8 cellular contexts compared by ENCODE assay signal in the genomic region with DNA sequence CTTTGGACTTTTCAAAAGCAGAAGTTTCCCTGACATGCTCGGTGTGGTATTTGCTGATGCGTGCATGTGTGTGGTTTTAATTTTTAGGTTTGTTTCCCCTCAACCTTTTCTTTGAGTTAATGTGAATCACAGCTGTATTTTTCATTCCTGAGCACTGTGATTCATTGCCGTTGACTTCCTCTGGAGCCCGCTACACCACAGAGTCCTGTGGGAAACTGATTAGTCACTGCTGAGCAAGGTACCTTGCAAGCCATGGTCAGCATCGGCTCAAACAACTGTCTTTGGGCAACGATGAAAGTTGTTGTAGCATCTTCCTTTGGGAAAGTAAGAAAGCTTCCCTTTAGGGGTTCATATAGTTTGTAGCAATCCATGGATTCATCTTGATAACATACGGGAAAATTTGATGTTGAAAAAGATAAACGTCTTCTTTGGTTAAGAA. TPM values are rescaled to one million over a fixed set of nuclear protein-coding genes. Genes with fewer than 3 reads are reported as not detected.
DNase-seq lines count a peak whose midpoint lies in the region; ATAC-seq, FAIRE-seq and TF ChIP-seq lines count a peak whose summit lies in the region.

No MANE protein-coding gene starts in this region.

- no peaks in the 10 kb centered on the region for H3K79me2 ChIP-seq in OCI-LY7 (ENCODE audit: insufficient read depth, low read depth, low read length)

- peak; percentile 90 for ATAC-seq in esophagus mucosa
- peak in 3 of 4 donors; percentile 80 to 84 (median 81) for ATAC-seq in pancreas
- ATAC-seq in HG02678 (IDR thresholded peaks at IDR 0.05; ENCODE audit: unreplicated experiment), result no peak

- H4K20me1 ChIP-seq in OCI-LY7 (ENCODE audit: insufficient read depth, low read length), result no peaks in the 10 kb centered on the region

- no peak overlapping the region for H2AFZ ChIP-seq in OCI-LY7 (ENCODE audit: low read length)

- H3K36me3 ChIP-seq in OCI-LY7 (ENCODE audit: insufficient read depth, low read length) (no peaks in the 10 kb centered on the region), pancreas (no peaks in the 10 kb centered on the region), suprapubic skin (no peaks in the 10 kb centered on the region)

- H3K4me1 ChIP-seq in OCI-LY7 (ENCODE audit: insufficient read depth, low read length, poor library complexity, severe bottlenecking), result peaks cover 10% of the 10 kb centered on the region
- peaks cover 0 to 10% (median 3%) of the 10 kb centered on the region in 3 donors for H3K4me1 ChIP-seq in pancreas
- peaks cover 14% of the 10 kb centered on the region for H3K4me1 ChIP-seq in suprapubic skin

- peak overlapping the region; percentile 42 for H3K4me2 ChIP-seq in OCI-LY7 (ENCODE audit: low read length)

- CTCF ChIA-PET in OCI-LY7 (lab: Charles Lee; ENCODE audit: unreplicated experiment), result no interaction called here

- intact Hi-C loops in OCI-LY7 (cut with micrococcal nuclease; ENCODE audit: unreplicated experiment) (no loop called here), pancreas (cut with DNase I) (no loop called here)

- H3K4me3 Mint-ChIP-seq in glutamatergic neuron (ENCODE audit: unreplicated experiment), result no peak overlapping the region

- H3K4me3 ChIP-seq in OCI-LY7 (ENCODE audit: low read depth, low read length, poor library complexity, severe bottlenecking), result no peak overlapping the region
- H3K4me3 ChIP-seq in pancreas, result no peak overlapping the region
- no peak overlapping the region for H3K4me3 ChIP-seq in suprapubic skin

- peaks cover 11% of the 10 kb centered on the region for H3K36me3 Mint-ChIP-seq in glutamatergic neuron (ENCODE audit: unreplicated experiment)

- 51 to 61% methylated on average over 8 of the region's 8 CpGs for WGBS in pancreas, 2 donors
- WGBS in suprapubic skin, result 31% methylated on average over 8 of the region's 8 CpGs

- DNase-seq in ELF-1 (ENCODE audit: low read depth, low spot score) (peak; percentile 22), OCI-LY7 (ENCODE audit: low spot score) (peak; percentile 41), pancreas (peak in 1 of 6 donors; percentile 28), glutamatergic neuron (no peak), NCI-H748 treated with DMSO at 0.1 percent for 48 hours (lab: John Stamatoyannopoulos, UW) (no peak), suprapubic skin (ENCODE audit: low spot score in 2 of 2) (no peak)

- H3K27me3 Mint-ChIP-seq in glutamatergic neuron (ENCODE audit: unreplicated experiment), result no peaks in the 10 kb centered on the region

- H3K27ac ChIP-seq in OCI-LY7 (ENCODE audit: low read depth, low read length, poor library complexity, severe bottlenecking) (no peak overlapping the region), pancreas (peak overlapping the region in 1 of 4 donors; percentile 19), suprapubic skin (no peak overlapping the region)

- H3K27me3 ChIP-seq in pancreas (no peaks in the 10 kb centered on the region), suprapubic skin (no peaks in the 10 kb centered on the region)

- FAIRE-seq in pancreas (lab: Jason Lieb, UNC), result no peak

- H3K9me3 ChIP-seq in OCI-LY7 (ENCODE audit: low read length), result no peaks in the 10 kb centered on the region
- no peaks in the 10 kb centered on the region for H3K9me3 ChIP-seq in pancreas
- no peaks in the 10 kb centered on the region for H3K9me3 ChIP-seq in suprapubic skin

- H3K9me3 Mint-ChIP-seq in glutamatergic neuron (ENCODE audit: unreplicated experiment), result peaks cover 2% of the 10 kb centered on the region

- TF ChIP-seq CTCF in OCI-LY7 (conservative IDR thresholded peaks at IDR 0.05; ENCODE audit: low read length), result no peak
- TF ChIP-seq CTCF in pancreas (IDR thresholded peaks at IDR 0.05), result no peak
- no peak for TF ChIP-seq CTCF in glutamatergic neuron (IDR thresholded peaks at IDR 0.05; ENCODE audit: partially characterized antibody, unreplicated experiment)
- TF ChIP-seq CTCF in suprapubic skin (IDR thresholded peaks at IDR 0.05), result no peak

- H3K27ac Mint-ChIP-seq in glutamatergic neuron (ENCODE audit: unreplicated experiment), result no peak overlapping the region

- TF ChIP-seq POLR2A in suprapubic skin (IDR thresholded peaks at IDR 0.05), result no peak

- H3K9me2 ChIP-seq in OCI-LY7 (ENCODE audit: insufficient read depth, low read length), result no peaks in the 10 kb centered on the region

- POLR2A ChIA-PET in OCI-LY7 (lab: Charles Lee), result interaction anchor here (1.4 to 1.7 kb wide), 3 partner anchors 9 to 12 kb away, joined by 3 to 6 read pairs (median 4); no protein-coding TSS in a partner anchor

- TF ChIP-seq EP300 in suprapubic skin (IDR thresholded peaks at IDR 0.05), result no peak

- H3K4me1 Mint-ChIP-seq in glutamatergic neuron (ENCODE audit: low read depth, unreplicated experiment), result peaks cover 8% of the 10 kb centered on the region

- no TSS peak for BruUV-seq in OCI-LY7 (replicated peaks; lab: Mats Ljungman, UMichigan)

RNA-seq across cellular contexts. Expression of a gene that starts 57.5 kb away (rescaled TPM):
- total RNA-seq in OCI-LY7 (2014; rRNA removed; shearing (Covaris generic)), result not detected in 2 replicates
- not detected in 2 replicates for total RNA-seq in OCI-LY7 (2022)
- total RNA-seq in esophagus mucosa, result 42.3 TPM
- 10 to 100 TPM; 17.3 to 42.6 (median 21.6) TPM for total RNA-seq in pancreas
- polyA plus RNA-seq in pancreas, result 10 to 100 TPM; 10.2 to 24.3 TPM
- total RNA-seq in glutamatergic neuron (ENCODE audit: unreplicated experiment), result 108 TPM
- total RNA-seq in suprapubic skin, result 10 to 100 TPM; 68.2 to 87.2 (median 79.6) TPM

Comparison
In these comparisons a context has a peak if more than half of its experiments do, and no peak if none do; other contexts are left out.
1. DNase-seq: peak in ELF-1 (single experiment) and OCI-LY7 (single experiment); none in glutamatergic neuron (single experiment), NCI-H748 treated with DMSO at 0.1 percent for 48 hours (single experiment) and suprapubic skin (0 of 2).
2. RNA of a gene that starts 57.5 kb away (total RNA-seq): 108 TPM in glutamatergic neuron (single experiment), 68.2 to 87.2 TPM in suprapubic skin, 42.3 TPM in esophagus mucosa (single experiment) and 17.3 to 42.6 TPM in pancreas; not detected in OCI-LY7; every median in the first group is over 10 times any median in the second.